8 cellular contexts compared by ENCODE assay signal in the genomic region with DNA sequence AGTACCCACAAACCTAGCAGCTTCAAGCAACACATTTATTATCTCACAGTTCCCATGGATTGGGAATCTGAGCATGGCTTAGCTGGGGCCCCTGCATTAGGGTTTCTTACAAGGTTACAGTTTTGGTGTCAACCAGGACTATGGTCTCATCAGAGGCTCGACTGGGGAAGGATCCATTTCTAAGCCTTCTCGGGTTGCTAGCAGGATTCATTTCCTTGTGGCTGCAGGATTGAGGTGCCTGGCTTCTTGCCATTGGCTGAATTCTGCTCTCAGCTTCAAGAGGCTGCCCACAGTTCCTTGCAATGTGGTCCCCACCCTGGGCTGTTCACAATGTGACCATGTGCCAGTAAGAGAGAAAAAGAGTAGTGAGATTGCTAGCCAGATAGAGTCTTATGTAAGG. TPM values are rescaled to one million over a fixed set of nuclear protein-coding genes. Genes with fewer than 3 reads are reported as not detected.
"Had no signal": no experiment of that assay in that cellular context is flagged by ENCODE, and none has a peak within 500 bp of the region (broad histone marks: within the 10 kb centered on the region; RNA-seq: fewer than 3 reads in every experiment).

No MANE protein-coding gene starts in this region.

- H3K4me2 ChIP-seq: GM23338, KMS-11 had no signal

- H3K9ac ChIP-seq: KMS-11 had no signal

- H3K4me3 ChIP-seq: GM23338 had no signal

- DNase-seq: H9, HCEC 1CT, KBM-7 had no signal

- H3K27ac ChIP-seq: KMS-11 had no signal

- ATAC-seq: GM23338 had no signal

- H2AFZ ChIP-seq: GM23338 had no signal

RNA-seq across cellular contexts. Expression of a gene that starts 26.7 kb away (rescaled TPM):
- total RNA-seq: GM23338, H1, H9, HT-29 had no signal
- polyA plus RNA-seq: GM23338, H1, IgD-negative memory B cell had no signal
